In genomic region chr7:127250312-127251047, GRCh38 we compare ENCODE assay signal across 11 cellular contexts. TPM values are rescaled to one million over a fixed set of nuclear protein-coding genes. Genes with fewer than 3 reads are reported as not detected.
DNase-seq lines count a peak whose midpoint lies in the region; TF ChIP-seq lines count a peak whose summit lies in the region.
"Had no signal": no experiment of that assay in that cellular context is flagged by ENCODE, and none has a peak within 500 bp of the region (broad histone marks: within the 10 kb centered on the region; RNA-seq: fewer than 3 reads in every experiment).

No MANE protein-coding gene starts in this region.

- peaks cover 86% of the 10 kb centered on the region for H3K27me3 Mint-ChIP-seq in endodermal cell (ENCODE audit: insufficient read depth)

- no peaks in the 10 kb centered on the region for H3K79me2 ChIP-seq in OCI-LY1 (ENCODE audit: insufficient read depth, low read length)

- no peaks in the 10 kb centered on the region for H4K20me1 ChIP-seq in OCI-LY1 (ENCODE audit: insufficient read depth, low read length)

- DNase-seq in NCI-H748 (lab: John Stamatoyannopoulos, UW; ENCODE audit: unreplicated experiment) (peak; percentile 19), NCI-H748 treated with DMSO at 0.1 percent for 48 hours (lab: John Stamatoyannopoulos, UW) (no peak), endodermal cell (no peak), retina (peak; percentile 34), ACHN (no peak)
- DNase-seq in stimulated activated CD4-positive, alpha-beta T cell treated with anti-CD3 and anti-CD28 coated beads, Interleukin-1b, Interleukin-23, amount 100 ng/mL, for 48 hours = no peak
- no peak for DNase-seq in stimulated activated CD4-positive, alpha-beta T cell treated with anti-CD3 and anti-CD28 coated beads, Interleukin-4, amount 100 ng/mL, for 24 hours
- DNase-seq: NCI-H2029 treated with DMSO at 0.1 percent for 48 hours, testis had no signal

- TF ChIP-seq CTCF in OCI-LY1 (IDR thresholded peaks at IDR 0.05; ENCODE audit: low read length) = peak; percentile 21; the same call in 1 of the 2 replicates
- TF ChIP-seq CTCF in endodermal cell (conservative IDR thresholded peaks at IDR 0.05) = no peak

- H3K4me3 ChIP-seq in OCI-LY1 (ENCODE audit: low read depth, low read length, poor library complexity, severe bottlenecking) = no peak overlapping the region
- H3K4me3 ChIP-seq in endodermal cell (ENCODE audit: low read length) = peak overlapping the region; percentile 90
- H3K4me3 ChIP-seq: testis had no signal

- no peaks in the 10 kb centered on the region for H3K4me1 ChIP-seq in OCI-LY1 (ENCODE audit: insufficient read depth, low read length, severe bottlenecking)
- peaks cover 4% of the 10 kb centered on the region for H3K4me1 ChIP-seq in endodermal cell (ENCODE audit: control insufficient read depth, insufficient read depth, low read length)

- H3K9me3 ChIP-seq in OCI-LY1 (ENCODE audit: low read length) = no peaks in the 10 kb centered on the region
- H3K9me3 ChIP-seq in endodermal cell (ENCODE audit: control insufficient read depth, low read length) = no peaks in the 10 kb centered on the region
- H3K9me3 ChIP-seq: testis had no signal

- H2AFZ ChIP-seq in OCI-LY1 (ENCODE audit: low read length) = no peak overlapping the region

- 42 to 45% methylated on average over 12 to 13 of the region's 13 CpGs for WGBS in endodermal cell (ENCODE audit: insufficient coverage in 1 of 2, insufficient read length in 1 of 2), 2 experiments

- H3K9me3 Mint-ChIP-seq in endodermal cell = no peaks in the 10 kb centered on the region

- H3K36me3 ChIP-seq in OCI-LY1 (ENCODE audit: insufficient read depth, low read length) (no peaks in the 10 kb centered on the region), endodermal cell (ENCODE audit: control insufficient read depth, insufficient read depth, low read length) (no peaks in the 10 kb centered on the region)

- in situ Hi-C loops in ACHN (cut with HindIII; ENCODE audit: low pct_ligation_motif_present, low pct_unique_long_range_greater_than_20kb, low sequenced_read_pairs) = no loop called here

- H3K4me2 ChIP-seq in OCI-LY1 (ENCODE audit: low read length) = no peak overlapping the region

- no peak overlapping the region for H3K4me3 Mint-ChIP-seq in endodermal cell

- no peak overlapping the region for H3K27ac Mint-ChIP-seq in endodermal cell

- H3K4me1 Mint-ChIP-seq in endodermal cell = peaks cover 6% of the 10 kb centered on the region

- no peaks in the 10 kb centered on the region for H3K9me2 ChIP-seq in OCI-LY1 (ENCODE audit: low read depth, low read length)

- no peaks in the 10 kb centered on the region for H3K36me3 Mint-ChIP-seq in endodermal cell (ENCODE audit: low read depth)

- H3F3A ChIP-seq in OCI-LY1 (ENCODE audit: insufficient read depth, low read length) = no peaks in the 10 kb centered on the region

- H3K27me3 ChIP-seq in OCI-LY1 (ENCODE audit: insufficient read depth, low read length) (peaks cover 6% of the 10 kb centered on the region), endodermal cell (ENCODE audit: control insufficient read depth, insufficient read depth, low read length, poor library complexity, severe bottlenecking) (peaks cover 75% of the 10 kb centered on the region)
- H3K27me3 ChIP-seq: testis had no signal

- no peak overlapping the region for H3K27ac ChIP-seq in OCI-LY1 (ENCODE audit: low read depth, low read length, poor library complexity, severe bottlenecking)
- no peak overlapping the region for H3K27ac ChIP-seq in endodermal cell (ENCODE audit: low read depth, low read length)
- H3K27ac ChIP-seq: testis had no signal

- H3K9ac ChIP-seq in OCI-LY1 (ENCODE audit: low read length) = no peak overlapping the region
- H3K9ac ChIP-seq in endodermal cell (ENCODE audit: extremely low read depth, low read length, poor library complexity, severe bottlenecking) = no peak overlapping the region

RNA-seq across cellular contexts. Expression of gene GRM8, which starts 2.3 kb away (rescaled TPM):
- 1 to 10 TPM in 1 of 2 donors, under 1 TPM in 1; 0.93 to 2.0 TPM for total RNA-seq in endodermal cell
- 2.5 TPM for polyA plus RNA-seq in endodermal cell (2013, experiment 1 of 2)
- 2.6 TPM for polyA plus RNA-seq in endodermal cell (2013, experiment 2 of 2)
- polyA plus RNA-seq: AG04450 had no signal

Comparison
In these comparisons a context has a peak if more than half of its experiments do, and no peak if none do; other contexts are left out.
1. DNase-seq: peak in NCI-H748 (single experiment) and retina (single experiment); none in NCI-H748 treated with DMSO at 0.1 percent for 48 hours (single experiment), endodermal cell (single experiment), ACHN (single experiment), stimulated activated CD4-positive, alpha-beta T cell treated with anti-CD3 and anti-CD28 coated beads, Interleukin-1b, Interleukin-23, amount 100 ng/mL, for 48 hours (single experiment) and stimulated activated CD4-positive, alpha-beta T cell treated with anti-CD3 and anti-CD28 coated beads, Interleukin-4, amount 100 ng/mL, for 24 hours (single experiment).